9 cellular contexts compared by ENCODE assay signal in the genomic region with DNA sequence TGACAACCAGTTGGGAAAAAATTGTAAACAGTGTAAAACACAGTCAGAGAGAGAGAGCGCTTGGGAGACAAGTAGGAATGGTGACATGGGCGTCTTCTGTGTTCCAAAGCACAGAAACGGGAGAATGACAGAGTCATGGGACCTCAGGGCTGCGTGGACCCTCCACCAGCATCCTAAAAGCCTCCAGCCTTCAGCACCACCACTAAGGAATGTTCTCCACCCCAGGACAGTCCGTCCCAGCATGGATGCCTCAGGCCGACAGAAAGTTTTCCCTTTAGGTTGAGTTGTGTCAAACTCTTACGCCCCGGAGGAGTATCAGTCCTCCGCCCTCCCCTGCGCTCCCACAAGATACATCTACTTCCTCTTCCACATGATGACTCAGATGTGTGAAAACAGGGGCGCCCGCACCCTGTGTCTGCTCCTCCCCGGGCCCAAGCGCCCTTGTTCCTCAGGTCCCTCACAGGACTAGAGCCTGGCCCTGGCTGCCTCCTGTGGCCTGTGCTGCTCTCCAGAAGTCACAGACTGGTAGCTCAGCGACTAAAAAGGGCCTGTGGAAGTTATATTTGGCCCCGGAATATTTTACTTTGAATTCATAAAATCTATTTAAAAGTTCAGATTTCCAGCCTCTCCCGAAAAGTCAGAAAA.
DNase-seq lines count a peak whose midpoint lies in the region; ATAC-seq and TF ChIP-seq lines count a peak whose summit lies in the region.
"Had no signal": no experiment of that assay in that cellular context is flagged by ENCODE, and none has a peak within 500 bp of the region (broad histone marks: within the 10 kb centered on the region; RNA-seq: fewer than 3 reads in every experiment).

No MANE protein-coding gene starts in this region.

- H3K27me3 Mint-ChIP-seq in activated CD8-positive, alpha-beta T cell treated with anti-CD3 and anti-CD28 coated beads, Interleukin-2, amount 10 ng/mL, durations not matched to agents 7 days and 5 days (ENCODE audit: low read depth), result peaks cover 3% of the 10 kb centered on the region

- intact Hi-C loops in heart left ventricle (cut with DNase I), result no loop called here

- POLR2A ChIA-PET in activated CD8-positive, alpha-beta T cell treated with anti-CD3 and anti-CD28 coated beads, Interleukin-2, amount 10 ng/mL, durations not matched to agents 7 days and 5 days (lab: Charles Lee), result interaction anchor here (1.2 to 1.3 kb wide), 2 partner anchors 10 to 64 kb away, joined by 4 to 5 read pairs; partner anchors contain the start of gene EFHD2

- no peak for TF ChIP-seq POLR2A in heart left ventricle (IDR thresholded peaks at IDR 0.05)

- H3K4me1 ChIP-seq in heart left ventricle, result peaks cover 0 to 63% (median 14%) of the 10 kb centered on the region in 12 donors

- no peaks in the 10 kb centered on the region for H3K9me3 ChIP-seq in heart left ventricle

- ATAC-seq in HG03432 (IDR thresholded peaks at IDR 0.05; ENCODE audit: unreplicated experiment), result peak; percentile 62
- peak; percentile 95 for ATAC-seq in activated CD8-positive, alpha-beta T cell treated with anti-CD3 and anti-CD28 coated beads, Interleukin-2, amount 10 ng/mL, durations not matched to agents 7 days and 5 days
- ATAC-seq in heart left ventricle, result peak in 2 of 4 donors; percentile 33 to 57
- ATAC-seq in HG02759 (IDR thresholded peaks at IDR 0.05; ENCODE audit: unreplicated experiment), result no peak
- no peak for ATAC-seq in HG02678 (IDR thresholded peaks at IDR 0.05; ENCODE audit: unreplicated experiment)
- ATAC-seq: Panc1 had no signal

- H3K4me3 Mint-ChIP-seq in activated CD8-positive, alpha-beta T cell treated with anti-CD3 and anti-CD28 coated beads, Interleukin-2, amount 10 ng/mL, durations not matched to agents 7 days and 5 days, result peak overlapping the region; percentile 34

- H3K27ac ChIP-seq in heart left ventricle, result peak overlapping the region in 1 of 12 donors; percentile 53

- peaks cover 76% of the 10 kb centered on the region for H3K4me1 Mint-ChIP-seq in activated CD8-positive, alpha-beta T cell treated with anti-CD3 and anti-CD28 coated beads, Interleukin-2, amount 10 ng/mL, durations not matched to agents 7 days and 5 days (ENCODE audit: low read depth)

- H3K36me3 ChIP-seq in heart left ventricle, result no peaks in the 10 kb centered on the region

- H3K27ac Mint-ChIP-seq in activated CD8-positive, alpha-beta T cell treated with anti-CD3 and anti-CD28 coated beads, Interleukin-2, amount 10 ng/mL, durations not matched to agents 7 days and 5 days, result peak overlapping the region; percentile 85

- DNase-seq in AML-193 (lab: John Stamatoyannopoulos, UW) (peak; percentile 81 to 82), heart left ventricle (peak; percentile 44 to 77 (median 49)), NCI-H1417 (lab: John Stamatoyannopoulos, UW) (no peak)
- DNase-seq in activated CD8-positive, alpha-beta T cell treated with anti-CD3 and anti-CD28 coated beads, Interleukin-2, amount 10 ng/mL, durations not matched to agents 7 days and 5 days, result peak; percentile 81
- DNase-seq in stimulated activated CD8-positive, alpha-beta memory T cell treated with anti-CD3 and anti-CD28 coated beads, Interleukin-2, amount 100 ng/mL, for 1 hour (ENCODE audit: low read depth in 2 of 2), result peak; percentile 43 to 52

- WGBS in heart left ventricle, 4 donors, result 85 to 91% (median 88%) methylated on average over 17 of the region's 17 CpGs

- H3K9me3 Mint-ChIP-seq in activated CD8-positive, alpha-beta T cell treated with anti-CD3 and anti-CD28 coated beads, Interleukin-2, amount 10 ng/mL, durations not matched to agents 7 days and 5 days (ENCODE audit: insufficient read depth), result no peaks in the 10 kb centered on the region

- CTCF ChIA-PET in activated CD8-positive, alpha-beta T cell treated with anti-CD3 and anti-CD28 coated beads, Interleukin-2, amount 10 ng/mL, durations not matched to agents 7 days and 5 days (lab: Charles Lee), result interaction anchor here (1.4 kb wide), 2 partner anchors 23 to 67 kb away, joined by 3 to 5 read pairs; no protein-coding TSS in a partner anchor

- H3K4me3 ChIP-seq in heart left ventricle, result no peak overlapping the region

- TF ChIP-seq CTCF in heart left ventricle (IDR thresholded peaks at IDR 0.05), result no peak

- peaks cover 3% of the 10 kb centered on the region for H3K36me3 Mint-ChIP-seq in activated CD8-positive, alpha-beta T cell treated with anti-CD3 and anti-CD28 coated beads, Interleukin-2, amount 10 ng/mL, durations not matched to agents 7 days and 5 days (ENCODE audit: low read depth)

- H3K27me3 ChIP-seq in heart left ventricle, result no peaks in the 10 kb centered on the region

Comparison
In these comparisons a context has a peak if more than half of its experiments do, and no peak if none do; other contexts are left out.
1. DNase-seq: peak in AML-193 (2 of 2), activated CD8-positive, alpha-beta T cell treated with anti-CD3 and anti-CD28 coated beads, Interleukin-2, amount 10 ng/mL, durations not matched to agents 7 days and 5 days (single experiment), heart left ventricle (5 of 5) and stimulated activated CD8-positive, alpha-beta memory T cell treated with anti-CD3 and anti-CD28 coated beads, Interleukin-2, amount 100 ng/mL, for 1 hour (2 of 2); none in NCI-H1417 (0 of 3).
2. ATAC-seq: peak in HG03432 (single experiment) and activated CD8-positive, alpha-beta T cell treated with anti-CD3 and anti-CD28 coated beads, Interleukin-2, amount 10 ng/mL, durations not matched to agents 7 days and 5 days (single experiment); none in HG02759 (single experiment) and HG02678 (single experiment).